ENCODE assay signal across 23 cellular contexts in genomic region chr17:21177401-21177800, GRCh38. TPM values are rescaled to one million over a fixed set of nuclear protein-coding genes. Genes with fewer than 3 reads are reported as not detected.
DNase-seq lines count a peak whose midpoint lies in the region; ATAC-seq, FAIRE-seq and TF ChIP-seq lines count a peak whose summit lies in the region.
"Had no signal": no experiment of that assay in that cellular context is flagged by ENCODE, and none has a peak within 500 bp of the region (broad histone marks: within the 10 kb centered on the region; RNA-seq: fewer than 3 reads in every experiment).

No MANE protein-coding gene starts in this region.

- no peak for TF ChIP-seq CTCF in osteoblast (IDR thresholded peaks at IDR 0.05; ENCODE audit: extremely low read depth, low read depth, low read length)
- TF ChIP-seq CTCF in vagina (IDR thresholded peaks at IDR 0.05) = no peak

- H4K20me1 ChIP-seq in osteoblast (ENCODE audit: insufficient read depth, low read length) = no peaks in the 10 kb centered on the region

- no peak for TF ChIP-seq POLR2A in vagina (IDR thresholded peaks at IDR 0.05)

- ATAC-seq in GM19463 (IDR thresholded peaks at IDR 0.05; ENCODE audit: unreplicated experiment) = no peak
- ATAC-seq: Right ventricle myocardium inferior had no signal

- no peak overlapping the region for H2AFZ ChIP-seq in osteoblast (ENCODE audit: low read length)

- POLR2A ChIA-PET in activated CD4-positive, alpha-beta memory T cell treated with anti-CD3 and anti-CD28 coated beads, Interleukin-2, amount 10 ng/mL, durations not matched to agents 7 days and 5 days (lab: Charles Lee) = no interaction called here
- POLR2A ChIA-PET in activated CD4-positive, alpha-beta memory T cell treated with anti-CD3 and anti-CD28 coated beads for 36 hours (lab: Charles Lee) = no interaction called here

- H3K27me3 ChIP-seq in osteoblast (ENCODE audit: insufficient read depth, low read length) (no peaks in the 10 kb centered on the region), vagina (no peaks in the 10 kb centered on the region)

- peak; percentile 20 for FAIRE-seq in HTR-8/SVneo (lab: Jason Lieb, UNC)
- FAIRE-seq: GM12891, GM18507, RCC 7860 had no signal

- H3K79me2 ChIP-seq in osteoblast (ENCODE audit: insufficient read depth, low read length) = no peaks in the 10 kb centered on the region

- no peaks in the 10 kb centered on the region for H3K9me3 Mint-ChIP-seq in activated CD4-positive, alpha-beta memory T cell treated with anti-CD3 and anti-CD28 coated beads, Interleukin-2, amount 10 ng/mL, durations not matched to agents 7 days and 5 days
- no peaks in the 10 kb centered on the region for H3K9me3 Mint-ChIP-seq in activated CD4-positive, alpha-beta memory T cell treated with anti-CD3 and anti-CD28 coated beads for 36 hours
- H3K9me3 Mint-ChIP-seq: CD4-positive, alpha-beta memory T cell had no signal

- H3K27me3 Mint-ChIP-seq in activated CD4-positive, alpha-beta memory T cell treated with anti-CD3 and anti-CD28 coated beads, Interleukin-2, amount 10 ng/mL, durations not matched to agents 7 days and 5 days = no peaks in the 10 kb centered on the region
- H3K27me3 Mint-ChIP-seq in activated CD4-positive, alpha-beta memory T cell treated with anti-CD3 and anti-CD28 coated beads for 36 hours = no peaks in the 10 kb centered on the region
- H3K27me3 Mint-ChIP-seq: CD4-positive, alpha-beta memory T cell had no signal

- CTCF ChIA-PET in activated CD4-positive, alpha-beta memory T cell treated with anti-CD3 and anti-CD28 coated beads, Interleukin-2, amount 10 ng/mL, durations not matched to agents 7 days and 5 days (lab: Charles Lee) = no interaction called here
- CTCF ChIA-PET in activated CD4-positive, alpha-beta memory T cell treated with anti-CD3 and anti-CD28 coated beads for 36 hours (lab: Charles Lee) = no interaction called here

- H3K9me3 ChIP-seq in osteoblast (ENCODE audit: low read depth, low read length) = no peaks in the 10 kb centered on the region
- H3K9me3 ChIP-seq in vagina = no peaks in the 10 kb centered on the region

- H3K4me1 Mint-ChIP-seq in activated CD4-positive, alpha-beta memory T cell treated with anti-CD3 and anti-CD28 coated beads, Interleukin-2, amount 10 ng/mL, durations not matched to agents 7 days and 5 days = no peaks in the 10 kb centered on the region
- H3K4me1 Mint-ChIP-seq in activated CD4-positive, alpha-beta memory T cell treated with anti-CD3 and anti-CD28 coated beads for 36 hours (ENCODE audit: low read depth) = no peaks in the 10 kb centered on the region
- H3K4me1 Mint-ChIP-seq: CD4-positive, alpha-beta memory T cell had no signal

- H3K4me3 Mint-ChIP-seq in activated CD4-positive, alpha-beta memory T cell treated with anti-CD3 and anti-CD28 coated beads, Interleukin-2, amount 10 ng/mL, durations not matched to agents 7 days and 5 days = no peak overlapping the region
- H3K4me3 Mint-ChIP-seq in activated CD4-positive, alpha-beta memory T cell treated with anti-CD3 and anti-CD28 coated beads for 36 hours = no peak overlapping the region
- H3K4me3 Mint-ChIP-seq: CD4-positive, alpha-beta memory T cell had no signal

- peak; percentile 9 for DNase-seq in activated CD4-positive, alpha-beta memory T cell treated with anti-CD3 and anti-CD28 coated beads, Interleukin-2, amount 10 ng/mL, durations not matched to agents 7 days and 5 days
- DNase-seq in activated CD4-positive, alpha-beta memory T cell treated with anti-CD3 and anti-CD28 coated beads for 36 hours = no peak
- no peak for DNase-seq in HTR-8/SVneo (ENCODE audit: insufficient read length, low spot score)
- DNase-seq in osteoblast (ENCODE audit: insufficient read length, low spot score, missing footprints) = peak; percentile 49
- DNase-seq in vagina (ENCODE audit: extremely low spot score in 2 of 2) = peak; percentile 55 to 70
- no peak for DNase-seq in activated CD4-positive, alpha-beta T cell treated with anti-CD3 and anti-CD28 coated beads for 4 hours
- no peak for DNase-seq in NCI-H446 treated with DMSO at 0.1 percent for 48 hours (lab: John Stamatoyannopoulos, UW)
- DNase-seq: CD4-positive, alpha-beta memory T cell; DMS53; EL; HCEC 1CT; MM.1S; NCI-H1092; NCI-H1436 treated with DMSO at 0.1 percent for 48 hours; NCI-H2029; NCI-H2171; NK-92 treated with Interleukin-12 subunit alpha and Interleukin-12 subunit beta, amount 100 ng/mL, for 24 hours had no signal

- intact Hi-C loops in activated CD4-positive, alpha-beta memory T cell treated with anti-CD3 and anti-CD28 coated beads for 36 hours (cut with micrococcal nuclease) = no loop called here
- intact Hi-C loops in vagina (cut with DNase I) = no loop called here

- H3K36me3 ChIP-seq in osteoblast (ENCODE audit: insufficient read depth, low read length) (no peaks in the 10 kb centered on the region), vagina (peaks cover 0 to 10% of the 10 kb centered on the region in 2 donors)

- H3K4me3 ChIP-seq in osteoblast (ENCODE audit: insufficient read depth, low read length) (no peak overlapping the region), vagina (no peak overlapping the region)
- H3K4me3 ChIP-seq: SK-N-MC had no signal

- H3K27ac ChIP-seq in osteoblast (ENCODE audit: low read depth, low read length) = no peak overlapping the region
- no peak overlapping the region for H3K27ac ChIP-seq in vagina
- H3K27ac ChIP-seq: SK-N-MC had no signal

- H3K4me2 ChIP-seq in osteoblast (ENCODE audit: insufficient read depth, low read length) = no peak overlapping the region

- H3K36me3 Mint-ChIP-seq in activated CD4-positive, alpha-beta memory T cell treated with anti-CD3 and anti-CD28 coated beads, Interleukin-2, amount 10 ng/mL, durations not matched to agents 7 days and 5 days (ENCODE audit: low read depth) = peaks cover 2% of the 10 kb centered on the region
- peaks cover 7% of the 10 kb centered on the region for H3K36me3 Mint-ChIP-seq in activated CD4-positive, alpha-beta memory T cell treated with anti-CD3 and anti-CD28 coated beads for 36 hours

- H3K27ac Mint-ChIP-seq in activated CD4-positive, alpha-beta memory T cell treated with anti-CD3 and anti-CD28 coated beads, Interleukin-2, amount 10 ng/mL, durations not matched to agents 7 days and 5 days = no peak overlapping the region
- H3K27ac Mint-ChIP-seq in activated CD4-positive, alpha-beta memory T cell treated with anti-CD3 and anti-CD28 coated beads for 36 hours = no peak overlapping the region

- H3K4me1 ChIP-seq in osteoblast (ENCODE audit: insufficient read depth, low read length) = peaks cover 9% of the 10 kb centered on the region
- H3K4me1 ChIP-seq in vagina = no peaks in the 10 kb centered on the region

RNA-seq across cellular contexts. Expression of gene TMEM11, which starts 36.6 kb away (rescaled TPM):
- total RNA-seq in activated CD4-positive, alpha-beta memory T cell treated with anti-CD3 and anti-CD28 coated beads, Interleukin-2, amount 10 ng/mL, durations not matched to agents 7 days and 5 days = 10 to 100 TPM; 23.2 to 23.3 TPM
- 10 to 100 TPM; 24.0 to 27.2 TPM for total RNA-seq in activated CD4-positive, alpha-beta memory T cell treated with anti-CD3 and anti-CD28 coated beads for 36 hours
- total RNA-seq in osteoblast (12.1 and 18.1 TPM in 2 replicates), vagina (30.2 TPM)

RNA-seq across cellular contexts. Expression of gene DHRS7B, which starts 50.6 kb away (rescaled TPM):
- 10 to 100 TPM; 12.1 to 15.3 TPM for total RNA-seq in activated CD4-positive, alpha-beta memory T cell treated with anti-CD3 and anti-CD28 coated beads, Interleukin-2, amount 10 ng/mL, durations not matched to agents 7 days and 5 days
- 10 to 100 TPM; 13.5 to 15.9 TPM for total RNA-seq in activated CD4-positive, alpha-beta memory T cell treated with anti-CD3 and anti-CD28 coated beads for 36 hours
- total RNA-seq in osteoblast (15.2 and 19.4 TPM in 2 replicates), vagina (31.7 TPM)

Comparison
In these comparisons a context has a peak if more than half of its experiments do, and no peak if none do; other contexts are left out.
1. DNase-seq: peak in activated CD4-positive, alpha-beta memory T cell treated with anti-CD3 and anti-CD28 coated beads, Interleukin-2, amount 10 ng/mL, durations not matched to agents 7 days and 5 days (single experiment), osteoblast (single experiment) and vagina (2 of 2); none in activated CD4-positive, alpha-beta memory T cell treated with anti-CD3 and anti-CD28 coated beads for 36 hours (single experiment), HTR-8/SVneo (single experiment), activated CD4-positive, alpha-beta T cell treated with anti-CD3 and anti-CD28 coated beads for 4 hours (0 of 2) and NCI-H446 treated with DMSO at 0.1 percent for 48 hours (single experiment).